ENCODE assay signal across 12 cellular contexts in genomic region chr12:9114946-9115345, GRCh38. TPM values are rescaled to one million over a fixed set of nuclear protein-coding genes. Genes with fewer than 3 reads are reported as not detected.
A peak's percentile ranks its signal among the peaks of the same experiment; 100 is the strongest.
DNase-seq lines count a peak whose midpoint lies in the region; ATAC-seq, FAIRE-seq and TF ChIP-seq lines count a peak whose summit lies in the region.
"Had no signal": no experiment of that assay in that cellular context is flagged by ENCODE, and none has a peak within 500 bp of the region (broad histone marks: within the 10 kb centered on the region; RNA-seq: fewer than 3 reads in every experiment).

No MANE protein-coding gene starts in this region.

- H4K20me1 ChIP-seq in smooth muscle cell (ENCODE audit: low read depth) = no peaks in the 10 kb centered on the region

- H3K9me3 Mint-ChIP-seq in CD14-positive monocyte = peaks cover 0 to 2% (median 0%) of the 10 kb centered on the region in 7 donors
- H3K9me3 Mint-ChIP-seq: activated CD8-positive, alpha-beta T cell treated with anti-CD3 and anti-CD28 coated beads for 36 hours had no signal

- TF ChIP-seq POLR2A in breast epithelium (IDR thresholded peaks at IDR 0.05) = no peak
- TF ChIP-seq POLR2A in H54 (IDR thresholded peaks at IDR 0.05; ENCODE audit: low read depth, low read length) = no peak

- TF ChIP-seq CTCF in CD14-positive monocyte (IDR thresholded peaks at IDR 0.05) = no peak
- TF ChIP-seq CTCF in breast epithelium (IDR thresholded peaks at IDR 0.05) = no peak
- TF ChIP-seq CTCF in liver (IDR thresholded peaks at IDR 0.05; ENCODE audit: low read depth, low read length, missing input control) = no peak
- TF ChIP-seq CTCF in smooth muscle cell (IDR thresholded peaks at IDR 0.05; ENCODE audit: borderline replicate concordance, insufficient read depth, poor library complexity, severe bottlenecking) = no peak

- peak overlapping the region; percentile 82 for H3K4me2 ChIP-seq in smooth muscle cell

- H3K27ac ChIP-seq in breast epithelium (peak overlapping the region in 1 of 2 donors; percentile 78), liver (ENCODE audit: low read depth in 1 of 2, low read length in 2 of 2) (peak overlapping the region; percentile 60 to 72), smooth muscle cell (ENCODE audit: low read depth) (peak overlapping the region; percentile 55)

- H3K4me3 Mint-ChIP-seq in CD14-positive monocyte = no peak overlapping the region
- H3K4me3 Mint-ChIP-seq: activated CD8-positive, alpha-beta T cell treated with anti-CD3 and anti-CD28 coated beads for 36 hours had no signal

- H3K27me3 Mint-ChIP-seq in CD14-positive monocyte (ENCODE audit: low read depth in 3 of 3) = peaks cover 0 to 2% (median 0%) of the 10 kb centered on the region in 3 donors

- peak overlapping the region; percentile 39 to 62 (median 44) for H3K4me3 ChIP-seq in breast epithelium
- H3K4me3 ChIP-seq in liver (ENCODE audit: low read depth in 1 of 3, low read length in 3 of 3) = peak overlapping the region; percentile 59 to 83 (median 72)
- H3K4me3 ChIP-seq in smooth muscle cell = peak overlapping the region; percentile 43

- H3F3A ChIP-seq in smooth muscle cell (ENCODE audit: low read depth) = peaks cover 7% of the 10 kb centered on the region

- no peak for ATAC-seq in GM21737 (IDR thresholded peaks at IDR 0.05; ENCODE audit: unreplicated experiment)
- ATAC-seq: activated CD8-positive, alpha-beta T cell treated with anti-CD3 and anti-CD28 coated beads for 36 hours had no signal

- TF ChIP-seq RAD21 in liver (IDR thresholded peaks at IDR 0.05) = peak in 1 of 2 donors; percentile 26

- no peaks in the 10 kb centered on the region for H3K36me3 Mint-ChIP-seq in CD14-positive monocyte

- DNase-seq in CD14-positive monocyte (ENCODE audit: low spot score) = no peak
- DNase-seq in breast epithelium (ENCODE audit: low spot score in 2 of 2) = no peak
- DNase-seq in smooth muscle cell (lab: John Stamatoyannopoulos, UW; ENCODE audit: unreplicated experiment) = no peak
- no peak for DNase-seq in H54 (ENCODE audit: insufficient read length, low spot score)
- DNase-seq in cerebellar nuclear complex (lab: John Stamatoyannopoulos, UW) = no peak
- DNase-seq in head of caudate nucleus = no peak
- DNase-seq: activated CD8-positive, alpha-beta T cell treated with anti-CD3 and anti-CD28 coated beads for 36 hours; DMS153; NCI-H1417 treated with DMSO at 0.1 percent for 48 hours; NCI-H510A had no signal

- H3K36me3 ChIP-seq in breast epithelium (no peaks in the 10 kb centered on the region), liver (ENCODE audit: control insufficient read depth in 4 of 4, insufficient read depth in 3 of 4, low read depth in 1 of 4, low read length in 3 of 4) (peaks cover 5 to 26% (median 17%) of the 10 kb centered on the region in 4 donors), smooth muscle cell (ENCODE audit: low read depth) (no peaks in the 10 kb centered on the region)

- no peaks in the 10 kb centered on the region for H3K9me3 ChIP-seq in breast epithelium
- H3K9me3 ChIP-seq in liver (ENCODE audit: control insufficient read depth in 4 of 4, low read length in 3 of 4) = no peaks in the 10 kb centered on the region
- no peaks in the 10 kb centered on the region for H3K9me3 ChIP-seq in smooth muscle cell (replicated peaks; ENCODE audit: low read depth)

- H3K4me1 ChIP-seq in breast epithelium = no peaks in the 10 kb centered on the region
- H3K4me1 ChIP-seq in liver (ENCODE audit: control insufficient read depth in 4 of 4, insufficient read depth in 4 of 4, low read length in 3 of 4) = peaks cover 7 to 50% (median 30%) of the 10 kb centered on the region in 4 donors
- H3K4me1 ChIP-seq in smooth muscle cell (ENCODE audit: low read depth) = peaks cover 15% of the 10 kb centered on the region

- peak overlapping the region; percentile 3 to 90 for H3K9ac ChIP-seq in liver (ENCODE audit: low read depth in 1 of 2, low read length in 2 of 2)
- no peak overlapping the region for H3K9ac ChIP-seq in smooth muscle cell (ENCODE audit: low read depth)

- H3K27ac Mint-ChIP-seq in CD14-positive monocyte = peak overlapping the region in 5 of 7 donors; percentile 14 to 92 (median 37)
- H3K27ac Mint-ChIP-seq: activated CD8-positive, alpha-beta T cell treated with anti-CD3 and anti-CD28 coated beads for 36 hours had no signal

- no peaks in the 10 kb centered on the region for H3K79me2 ChIP-seq in smooth muscle cell (ENCODE audit: low read depth)

- H3K4me1 Mint-ChIP-seq in CD14-positive monocyte = peaks cover 40% of the 10 kb centered on the region

- intact Hi-C loops in CD14-positive monocyte (cut with micrococcal nuclease) = no loop called here
- intact Hi-C loops in breast epithelium (cut with DNase I; ENCODE audit: low total_unique reads) = no loop called here
- intact Hi-C loops in head of caudate nucleus (cut with DNase I) = no loop called here

- no peak overlapping the region for H2AFZ ChIP-seq in smooth muscle cell (ENCODE audit: low read depth)

- no peaks in the 10 kb centered on the region for H3K27me3 ChIP-seq in breast epithelium
- no peaks in the 10 kb centered on the region for H3K27me3 ChIP-seq in liver (ENCODE audit: control insufficient read depth in 4 of 4, insufficient read depth in 4 of 4, low read length in 3 of 4)
- H3K27me3 ChIP-seq in smooth muscle cell (ENCODE audit: low read depth) = no peaks in the 10 kb centered on the region

- no peak for FAIRE-seq in H54 (lab: Jason Lieb, UNC)

TF ChIP-seq in liver, 16 proteins besides CTCF, POLR2A, EP300 and RAD21:
- no peak for TF ChIP-seq GABPA (IDR thresholded peaks at IDR 0.05 in 1 of 2, conservative IDR thresholded peaks at IDR 0.05 in 1 of 2)
- peak in 1 of 2 donors; percentile 32 for TF ChIP-seq JUND (IDR thresholded peaks at IDR 0.05)
- TF ChIP-seq TAF1 (conservative IDR thresholded peaks at IDR 0.05) = no peak
- no peak for TF ChIP-seq SP1 (IDR thresholded peaks at IDR 0.05)
- TF ChIP-seq RXRA (IDR thresholded peaks at IDR 0.05) = peak in 1 of 2 donors; percentile 16
- TF ChIP-seq NR2F2 (IDR thresholded peaks at IDR 0.05) = no peak
- no peak for TF ChIP-seq EGR1 (IDR thresholded peaks at IDR 0.05; ENCODE audit: low read depth in 2 of 2)
- TF ChIP-seq, protein P1, sequence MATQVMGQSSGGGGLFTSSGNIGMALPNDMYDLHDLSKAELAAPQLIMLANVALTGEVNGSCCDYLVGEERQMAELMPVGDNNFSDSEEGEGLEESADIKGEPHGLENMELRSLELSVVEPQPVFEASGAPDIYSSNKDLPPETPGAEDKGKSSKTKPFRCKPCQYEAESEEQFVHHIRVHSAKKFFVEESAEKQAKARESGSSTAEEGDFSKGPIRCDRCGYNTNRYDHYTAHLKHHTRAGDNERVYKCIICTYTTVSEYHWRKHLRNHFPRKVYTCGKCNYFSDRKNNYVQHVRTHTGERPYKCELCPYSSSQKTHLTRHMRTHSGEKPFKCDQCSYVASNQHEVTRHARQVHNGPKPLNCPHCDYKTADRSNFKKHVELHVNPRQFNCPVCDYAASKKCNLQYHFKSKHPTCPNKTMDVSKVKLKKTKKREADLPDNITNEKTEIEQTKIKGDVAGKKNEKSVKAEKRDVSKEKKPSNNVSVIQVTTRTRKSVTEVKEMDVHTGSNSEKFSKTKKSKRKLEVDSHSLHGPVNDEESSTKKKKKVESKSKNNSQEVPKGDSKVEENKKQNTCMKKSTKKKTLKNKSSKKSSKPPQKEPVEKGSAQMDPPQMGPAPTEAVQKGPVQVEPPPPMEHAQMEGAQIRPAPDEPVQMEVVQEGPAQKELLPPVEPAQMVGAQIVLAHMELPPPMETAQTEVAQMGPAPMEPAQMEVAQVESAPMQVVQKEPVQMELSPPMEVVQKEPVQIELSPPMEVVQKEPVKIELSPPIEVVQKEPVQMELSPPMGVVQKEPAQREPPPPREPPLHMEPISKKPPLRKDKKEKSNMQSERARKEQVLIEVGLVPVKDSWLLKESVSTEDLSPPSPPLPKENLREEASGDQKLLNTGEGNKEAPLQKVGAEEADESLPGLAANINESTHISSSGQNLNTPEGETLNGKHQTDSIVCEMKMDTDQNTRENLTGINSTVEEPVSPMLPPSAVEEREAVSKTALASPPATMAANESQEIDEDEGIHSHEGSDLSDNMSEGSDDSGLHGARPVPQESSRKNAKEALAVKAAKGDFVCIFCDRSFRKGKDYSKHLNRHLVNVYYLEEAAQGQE (IDR thresholded peaks at IDR 0.05) = no peak
- TF ChIP-seq FOXA1 (IDR thresholded peaks at IDR 0.05) = no peak
- peak in 1 of 2 donors; percentile 18 for TF ChIP-seq HNF4A (conservative IDR thresholded peaks at IDR 0.05)
- TF ChIP-seq ZBTB33 (IDR thresholded peaks at IDR 0.05) = no peak
- peak; percentile 41 for TF ChIP-seq YY1 (IDR thresholded peaks at IDR 0.05)
- TF ChIP-seq MAX (IDR thresholded peaks at IDR 0.05) = no peak
- TF ChIP-seq ATF3 (IDR thresholded peaks at IDR 0.05) = peak; percentile 54
- no peak for TF ChIP-seq FOXA2 (IDR thresholded peaks at IDR 0.05)
- no peak for TF ChIP-seq HNF4G (IDR thresholded peaks at IDR 0.05)
TF ChIP-seq in liver: peak in this region for 5.

RNA-seq across cellular contexts. Expression of gene A2M, which starts 0.8 kb away (rescaled TPM):
- polyA plus RNA-seq in CD14-positive monocyte (1 to 10 TPM in 1 of 2 donors, not detected in 1; 1.2 TPM), liver (1,000 to 10,000 TPM; 1,904 to 2,622 TPM), smooth muscle cell (66.0 and 108 TPM in 2 replicates)
- total RNA-seq in breast epithelium (100 to 1,000 TPM; 276 to 457 (median 281) TPM), liver (1,000 to 10,000 TPM; 1,731 to 2,199 TPM), smooth muscle cell (72.8 and 114 TPM in 2 replicates)
- total RNA-seq: activated CD8-positive, alpha-beta T cell treated with anti-CD3 and anti-CD28 coated beads for 36 hours had no signal
